8 cellular contexts compared by ENCODE assay signal in genomic region chr17:76266244-76266938, GRCh38. TPM values are rescaled to one million over a fixed set of nuclear protein-coding genes. Genes with fewer than 3 reads are reported as not detected.
DNase-seq lines count a peak whose midpoint lies in the region; ATAC-seq and TF ChIP-seq lines count a peak whose summit lies in the region.

No MANE protein-coding gene starts in this region.

- H3K4me1 ChIP-seq in HAP-1 (peaks cover 14% of the 10 kb centered on the region), right cardiac atrium (ENCODE audit: control insufficient read depth, insufficient read depth, low read length) (peaks cover 14% of the 10 kb centered on the region), skeletal muscle tissue (ENCODE audit: control insufficient read depth in 3 of 3, insufficient read depth in 3 of 3, low read length in 3 of 3) (peaks cover 60 to 62% (median 61%) of the 10 kb centered on the region in 3 donors)

- H3K27me3 ChIP-seq in HAP-1 (ENCODE audit: low read depth), result no peaks in the 10 kb centered on the region
- H3K27me3 ChIP-seq in right cardiac atrium (ENCODE audit: control insufficient read depth, insufficient read depth), result no peaks in the 10 kb centered on the region
- H3K27me3 ChIP-seq in skeletal muscle tissue (ENCODE audit: control insufficient read depth in 3 of 3, insufficient read depth in 3 of 3, low read length in 3 of 3), result no peaks in the 10 kb centered on the region

- H3K36me3 ChIP-seq in HAP-1 (replicated peaks) (peaks cover 3% of the 10 kb centered on the region), skeletal muscle tissue (ENCODE audit: control insufficient read depth in 3 of 3, insufficient read depth in 3 of 3, low read length in 3 of 3) (peaks cover 0 to 5% (median 2%) of the 10 kb centered on the region in 3 donors)

- H3K27ac ChIP-seq in right cardiac atrium (ENCODE audit: low read length), result peak overlapping the region; percentile 64
- peak overlapping the region; percentile 83 for H3K27ac ChIP-seq in skeletal muscle tissue (ENCODE audit: low read depth, low read length)

- H3K4me3 ChIP-seq in AG04449 (ENCODE audit: low read depth, low read length) (peak overlapping the region; percentile 79), HAP-1 (peak overlapping the region; percentile 55), right cardiac atrium (ENCODE audit: low read length) (peak overlapping the region; percentile 94), skeletal muscle tissue (ENCODE audit: low read length in 3 of 3) (peak overlapping the region; percentile 68 to 81 (median 81))

- in situ Hi-C loops in HAP-1 (cut with MboI; ENCODE audit: low sequenced_read_pairs), result no loop called here

- POLR2A ChIA-PET in AG04449 (lab: Yijun Ruan, JAX), result no interaction called here

- DNase-seq in AG04449 (ENCODE audit: low read depth, low spot score) (no peak), HAP-1 (ENCODE audit: low spot score in 2 of 2) (no peak), right cardiac atrium (peak in 2 of 3 donors; percentile 13 to 41), NCI-H526 treated with DMSO at 0.1 percent for 48 hours (lab: John Stamatoyannopoulos, UW) (no peak)
- peak; percentile 69 for DNase-seq in activated CD8-positive, alpha-beta memory T cell treated with anti-CD3 and anti-CD28 coated beads, Interleukin-2, amount 50 U/mL, for 48 hours

- no peak for TF ChIP-seq CTCF in AG04449 (IDR thresholded peaks at IDR 0.05; ENCODE audit: insufficient read depth, low read length, missing control alignments)

- H3K9me3 ChIP-seq in HAP-1 (no peaks in the 10 kb centered on the region; the same call in 1 of the 2 replicates), right cardiac atrium (ENCODE audit: control insufficient read depth, low read length) (no peaks in the 10 kb centered on the region), skeletal muscle tissue (ENCODE audit: control insufficient read depth in 3 of 3, low read length in 3 of 3) (no peaks in the 10 kb centered on the region)

- CTCF ChIA-PET in AG04449 (lab: Yijun Ruan, JAX), result interaction anchor here (0.7 to 5.8 kb wide), 6 partner anchors 8 to 253 kb away, joined by 3 to 109 read pairs (median 4); no protein-coding TSS in a partner anchor

- H3K9ac ChIP-seq in skeletal muscle tissue (ENCODE audit: low read depth in 1 of 3, low read length in 3 of 3), result peak overlapping the region; percentile 79 to 91 (median 79)

- WGBS in right cardiac atrium, result 2% methylated on average over 12 of the region's 12 CpGs

- intact Hi-C loops in right cardiac atrium (cut with DNase I), result no loop called here

- peak in 1 of 2 donors; percentile 5 for ATAC-seq in right cardiac atrium
- ATAC-seq in GM21576 (IDR thresholded peaks at IDR 0.05; ENCODE audit: unreplicated experiment), result no peak
- ATAC-seq in HG03460 (IDR thresholded peaks at IDR 0.05; ENCODE audit: unreplicated experiment), result no peak

RNA-seq across cellular contexts. Expression of gene UBALD2, which starts 1.2 kb away (rescaled TPM):
- 10 to 100 TPM; 19.8 to 28.9 (median 24.5) TPM for total RNA-seq in right cardiac atrium
- polyA plus RNA-seq in right cardiac atrium, result 19.5 TPM
- total RNA-seq in skeletal muscle tissue, result 2.6 TPM

RNA-seq across cellular contexts. Expression of gene RNF157, which starts 26.1 kb away (rescaled TPM):
- 10 to 100 TPM; 10.2 to 18.8 (median 13.9) TPM for total RNA-seq in right cardiac atrium
- 12.1 TPM for polyA plus RNA-seq in right cardiac atrium
- total RNA-seq in skeletal muscle tissue, result 6.8 TPM

RNA-seq across cellular contexts. Expression of gene QRICH2, which starts 41.7 kb away (rescaled TPM):
- total RNA-seq in right cardiac atrium (1 to 10 TPM; 1.9 to 2.5 (median 2.2) TPM), skeletal muscle tissue (2.1 TPM)
- 2.1 TPM for polyA plus RNA-seq in right cardiac atrium

Comparison
In these comparisons a context has a peak if more than half of its experiments do, and no peak if none do; other contexts are left out.
1. DNase-seq: peak in activated CD8-positive, alpha-beta memory T cell treated with anti-CD3 and anti-CD28 coated beads, Interleukin-2, amount 50 U/mL, for 48 hours (single experiment) and right cardiac atrium (2 of 3); none in AG04449 (single experiment), HAP-1 (0 of 2) and NCI-H526 treated with DMSO at 0.1 percent for 48 hours (single experiment).
2. Peak in every context shown above with its lines, with median percentiles within 50 percentile points of each other: H3K4me3 ChIP-seq.